In the genomic region with DNA sequence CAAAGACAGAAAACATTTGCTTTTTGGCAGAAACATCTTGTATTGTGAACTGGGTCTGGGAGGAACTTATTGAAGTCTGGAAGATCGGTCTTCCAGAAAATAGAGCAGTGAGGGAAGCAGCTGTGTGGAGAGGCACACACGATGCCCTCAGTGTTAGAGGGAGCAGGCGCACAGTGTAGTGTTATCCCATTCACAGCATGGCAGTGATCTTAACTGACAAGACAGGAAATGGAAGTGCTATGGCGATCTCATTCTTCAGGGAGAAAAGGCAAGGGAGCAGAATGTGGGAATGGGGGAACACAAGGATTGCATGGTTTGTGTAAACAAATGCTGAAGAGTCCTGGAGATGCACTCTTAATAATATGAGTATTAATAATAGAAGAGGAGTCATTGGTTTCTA, we compare ENCODE assay signal across 20 cellular contexts.
DNase-seq lines count a peak whose midpoint lies in the region; ATAC-seq and TF ChIP-seq lines count a peak whose summit lies in the region.
"Had no signal": no experiment of that assay in that cellular context is flagged by ENCODE, and none has a peak within 500 bp of the region (broad histone marks: within the 10 kb centered on the region; RNA-seq: fewer than 3 reads in every experiment).

No MANE protein-coding gene starts in this region.

- no peaks in the 10 kb centered on the region for H3K36me3 Mint-ChIP-seq in endodermal cell (ENCODE audit: low read depth)
- peaks cover 0 to 2% of the 10 kb centered on the region in 2 donors for H3K36me3 Mint-ChIP-seq in stimulated activated naive B cell treated with anti-CD40 and anti-IgM and Interleukin-4, amounts not matched to agents 10 μg/mL and 1 μg/mL and 100 μg/mL, for 72 hours

- no peaks in the 10 kb centered on the region for H3K9me3 Mint-ChIP-seq in endodermal cell
- no peaks in the 10 kb centered on the region for H3K9me3 Mint-ChIP-seq in stimulated activated naive B cell treated with anti-CD40 and anti-IgM and Interleukin-4, amounts not matched to agents 10 μg/mL and 1 μg/mL and 100 μg/mL, for 72 hours
- H3K9me3 Mint-ChIP-seq: activated naive CD8-positive, alpha-beta T cell treated with anti-CD3 and anti-CD28 coated beads, Interleukin-2, amount 10 ng/mL, durations not matched to agents 7 days and 5 days; activated T-helper 1 cell treated with anti-CD3 and anti-CD28 coated beads, Interleukin-12 subunit alpha, Interleukin-12 subunit beta, Interleukin-2, Interleukin-4 antibody, amounts not matched to agents 30 ng/mL and 10 ng/mL and 1 ng/mL, durations not matched to agents 14 hours and 24 hours and 36 hours; CD4-positive, alpha-beta T cell had no signal

- H3K9me3 ChIP-seq in endodermal cell (ENCODE audit: control insufficient read depth, low read length), result no peaks in the 10 kb centered on the region
- H3K9me3 ChIP-seq: left ventricle myocardium inferior, thoracic aorta had no signal

- DNase-seq in cardiac septum (ENCODE audit: low spot score) (peak; percentile 65), Right ventricle myocardium superior (no peak), endodermal cell (peak; percentile 49), SIG-M5 (lab: John Stamatoyannopoulos, UW) (no peak), GM13977 (ENCODE audit: low spot score) (no peak)
- DNase-seq in stimulated activated naive B cell treated with anti-CD40 and anti-IgM and Interleukin-4, amounts not matched to agents 10 μg/mL and 1 μg/mL and 100 μg/mL, for 72 hours, result no peak
- no peak for DNase-seq in stimulated activated CD4-positive, alpha-beta T cell treated with anti-CD3 and anti-CD28 coated beads, Interleukin-4, amount 100 ng/mL, for 24 hours
- DNase-seq: activated naive CD8-positive, alpha-beta T cell treated with anti-CD3 and anti-CD28 coated beads, Interleukin-2, amount 10 ng/mL, durations not matched to agents 7 days and 5 days; CD4-positive, alpha-beta T cell; DND-41; effector CD4-positive, alpha-beta T cell; glutamatergic neuron; left ventricle myocardium inferior; NCI-H1048; NCI-H2081 treated with DMSO at 0.1 percent for 48 hours; retina had no signal

- H3K4me1 ChIP-seq in endodermal cell (ENCODE audit: control insufficient read depth, insufficient read depth, low read length), result no peaks in the 10 kb centered on the region

- in situ Hi-C loops in GM13977 (cut with MboI; ENCODE audit: low pct_unique_long_range_greater_than_20kb, low sequenced_read_pairs, unreplicated experiment), result no loop called here

- no peak overlapping the region for H3K4me3 Mint-ChIP-seq in endodermal cell
- no peak overlapping the region for H3K4me3 Mint-ChIP-seq in stimulated activated naive B cell treated with anti-CD40 and anti-IgM and Interleukin-4, amounts not matched to agents 10 μg/mL and 1 μg/mL and 100 μg/mL, for 72 hours
- H3K4me3 Mint-ChIP-seq: activated naive CD8-positive, alpha-beta T cell treated with anti-CD3 and anti-CD28 coated beads, Interleukin-2, amount 10 ng/mL, durations not matched to agents 7 days and 5 days; activated T-helper 1 cell treated with anti-CD3 and anti-CD28 coated beads, Interleukin-12 subunit alpha, Interleukin-12 subunit beta, Interleukin-2, Interleukin-4 antibody, amounts not matched to agents 30 ng/mL and 10 ng/mL and 1 ng/mL, durations not matched to agents 14 hours and 24 hours and 36 hours; CD4-positive, alpha-beta T cell had no signal

- H3K27ac ChIP-seq in endodermal cell (ENCODE audit: low read depth, low read length), result peak overlapping the region; percentile 45
- H3K27ac ChIP-seq: left ventricle myocardium inferior, thoracic aorta had no signal

- intact Hi-C loops in cardiac septum (cut with DNase I), result no loop called here
- intact Hi-C loops in Right ventricle myocardium superior (cut with DNase I), result no loop called here

- 57 to 74% methylated on average over 4 of the region's 4 CpGs for WGBS in endodermal cell (ENCODE audit: insufficient coverage in 1 of 2, insufficient read length in 1 of 2), 2 experiments

- H3K36me3 ChIP-seq in endodermal cell (ENCODE audit: control insufficient read depth, insufficient read depth, low read length), result no peaks in the 10 kb centered on the region
- H3K36me3 ChIP-seq: left ventricle myocardium inferior, thoracic aorta had no signal

- no peaks in the 10 kb centered on the region for H3K27me3 ChIP-seq in endodermal cell (ENCODE audit: control insufficient read depth, insufficient read depth, low read length, poor library complexity, severe bottlenecking)

- ATAC-seq in Right ventricle myocardium superior (ENCODE audit: poor library complexity), result no peak
- no peak for ATAC-seq in stimulated activated naive B cell treated with anti-CD40 and anti-IgM and Interleukin-4, amounts not matched to agents 10 μg/mL and 1 μg/mL and 100 μg/mL, for 72 hours (replicated peaks)
- ATAC-seq: Panc1 had no signal

- H3K4me1 Mint-ChIP-seq in endodermal cell, result peaks cover 27% of the 10 kb centered on the region
- peaks cover 12 to 14% of the 10 kb centered on the region in 2 donors for H3K4me1 Mint-ChIP-seq in stimulated activated naive B cell treated with anti-CD40 and anti-IgM and Interleukin-4, amounts not matched to agents 10 μg/mL and 1 μg/mL and 100 μg/mL, for 72 hours
- H3K4me1 Mint-ChIP-seq: activated naive CD8-positive, alpha-beta T cell treated with anti-CD3 and anti-CD28 coated beads, Interleukin-2, amount 10 ng/mL, durations not matched to agents 7 days and 5 days had no signal

- H3K4me3 ChIP-seq in endodermal cell (ENCODE audit: low read length), result no peak overlapping the region
- H3K4me3 ChIP-seq: left ventricle myocardium inferior, thoracic aorta had no signal

- no peaks in the 10 kb centered on the region for H3K27me3 Mint-ChIP-seq in endodermal cell (ENCODE audit: insufficient read depth)
- H3K27me3 Mint-ChIP-seq in stimulated activated naive B cell treated with anti-CD40 and anti-IgM and Interleukin-4, amounts not matched to agents 10 μg/mL and 1 μg/mL and 100 μg/mL, for 72 hours, result no peaks in the 10 kb centered on the region
- H3K27me3 Mint-ChIP-seq: CD4-positive, alpha-beta T cell had no signal

- TF ChIP-seq CTCF in endodermal cell (conservative IDR thresholded peaks at IDR 0.05), result no peak
- no peak for TF ChIP-seq CTCF in GM13977 (IDR thresholded peaks at IDR 0.05; ENCODE audit: extremely low read depth, insufficient read depth, missing control alignments)

- no peak overlapping the region for H3K9ac ChIP-seq in endodermal cell (ENCODE audit: extremely low read depth, low read length, poor library complexity, severe bottlenecking)

- H3K27ac Mint-ChIP-seq in endodermal cell, result peak overlapping the region; percentile 31
- H3K27ac Mint-ChIP-seq in stimulated activated naive B cell treated with anti-CD40 and anti-IgM and Interleukin-4, amounts not matched to agents 10 μg/mL and 1 μg/mL and 100 μg/mL, for 72 hours, result peak overlapping the region; percentile 26
- H3K27ac Mint-ChIP-seq: activated naive CD8-positive, alpha-beta T cell treated with anti-CD3 and anti-CD28 coated beads, Interleukin-2, amount 10 ng/mL, durations not matched to agents 7 days and 5 days; activated T-helper 1 cell treated with anti-CD3 and anti-CD28 coated beads, Interleukin-12 subunit alpha, Interleukin-12 subunit beta, Interleukin-2, Interleukin-4 antibody, amounts not matched to agents 30 ng/mL and 10 ng/mL and 1 ng/mL, durations not matched to agents 14 hours and 24 hours and 36 hours; CD4-positive, alpha-beta T cell had no signal

TF ChIP-seq in PFSK-1, 5 proteins besides CTCF, POLR2A, EP300 and RAD21:
- no peak for TF ChIP-seq POLR2AphosphoS5 (IDR thresholded peaks at IDR 0.05; ENCODE audit: low read depth, low read length)
- peak; percentile 13 for TF ChIP-seq FOXP2 (optimal IDR thresholded peaks at IDR 0.05; ENCODE audit: borderline replicate concordance, extremely low read depth, extremely low read length, insufficient read depth)

Comparison
In these comparisons a context has a peak if more than half of its experiments do, and no peak if none do; other contexts are left out.
1. DNase-seq: peak in cardiac septum (single experiment) and endodermal cell (single experiment); none in Right ventricle myocardium superior (single experiment), stimulated activated naive B cell treated with anti-CD40 and anti-IgM and Interleukin-4, amounts not matched to agents 10 μg/mL and 1 μg/mL and 100 μg/mL, for 72 hours (single experiment), stimulated activated CD4-positive, alpha-beta T cell treated with anti-CD3 and anti-CD28 coated beads, Interleukin-4, amount 100 ng/mL, for 24 hours (single experiment), SIG-M5 (single experiment) and GM13977 (single experiment).